Comparison of ENCODE assay signal across 18 cellular contexts in genomic region chr1:55679971-55680370, GRCh38.
A peak's percentile ranks its signal among the peaks of the same experiment; 100 is the strongest.
DNase-seq lines count a peak whose midpoint lies in the region; ATAC-seq and TF ChIP-seq lines count a peak whose summit lies in the region.
"Had no signal": no experiment of that assay in that cellular context is flagged by ENCODE, and none has a peak within 500 bp of the region (broad histone marks: within the 10 kb centered on the region; RNA-seq: fewer than 3 reads in every experiment).

No MANE protein-coding gene starts in this region.

- peak; percentile 63 for DNase-seq in AG04449 (ENCODE audit: low read depth, low spot score)
- DNase-seq in GM03348 (ENCODE audit: low spot score): peak; percentile 47
- no peak for DNase-seq in SK-N-SH
- DNase-seq in fibroblast of gingiva (ENCODE audit: low read depth): peak; percentile 81
- no peak for DNase-seq in NCI-H1930 (lab: John Stamatoyannopoulos, UW)
- DNase-seq in NCI-H526 (lab: John Stamatoyannopoulos, UW): no peak
- no peak for DNase-seq in ecto neural progenitor cell (ENCODE audit: low spot score)
- DNase-seq: 8988T; BE2C; CD8-positive, alpha-beta T cell; DND-41; GF-D8; H7; NCI-H1436 treated with DMSO at 0.1 percent for 48 hours; NCI-H2107; NCI-H226; NCI-H526 treated with DMSO at 0.1 percent for 48 hours had no signal

- no peak overlapping the region for H3K9ac ChIP-seq in SK-N-SH

- no peaks in the 10 kb centered on the region for H3K79me2 ChIP-seq in SK-N-SH (ENCODE audit: insufficient read depth)

- ATAC-seq in GM21825 (IDR thresholded peaks at IDR 0.05; ENCODE audit: unreplicated experiment): no peak
- ATAC-seq: CD8-positive, alpha-beta T cell had no signal

- H3K27ac ChIP-seq in SK-N-SH (ENCODE audit: low read depth in 2 of 2, low read length in 1 of 2): peak overlapping the region; percentile 6 to 64; a peak in 1 of 4 replicates

- no peak for TF ChIP-seq RAD21 in SK-N-SH (IDR thresholded peaks at IDR 0.05; ENCODE audit: low read length)

- H3K9me3 ChIP-seq in SK-N-SH: no peaks in the 10 kb centered on the region
- H3K9me3 ChIP-seq: BE2C had no signal

- no peak overlapping the region for H3K4me2 ChIP-seq in SK-N-SH

- no peak overlapping the region for H2AFZ ChIP-seq in SK-N-SH (ENCODE audit: low read depth)

- peaks cover 0 to 1% of the 10 kb centered on the region in 2 experiments; a peak in 1 of 4 replicates for H3K4me1 ChIP-seq in SK-N-SH (ENCODE audit: control insufficient read depth in 1 of 2, insufficient read depth in 2 of 2, low read depth in 1 of 2, low read length in 1 of 2)
- H3K4me1 ChIP-seq: BE2C had no signal

- TF ChIP-seq EP300 in SK-N-SH (IDR thresholded peaks at IDR 0.05; ENCODE audit: borderline replicate concordance in 1 of 2, low read depth in 1 of 2, low read length in 1 of 2): peak in 1 of 2 experiments; percentile 26; a peak in 1 of 4 replicates

- H3K9me2 ChIP-seq in SK-N-SH: no peaks in the 10 kb centered on the region

- CTCF ChIA-PET in AG04449 (lab: Yijun Ruan, JAX) (interaction anchor here (0.7 kb wide), 1 partner anchor 10 kb away, joined by 3 read pairs; no protein-coding TSS in a partner anchor), SK-N-SH (lab: Yijun Ruan, JAX) (no interaction called here)

- no peak overlapping the region for H3K4me3 ChIP-seq in AG04449 (ENCODE audit: low read depth, low read length)
- H3K4me3 ChIP-seq in SK-N-SH (ENCODE audit: low read depth in 2 of 2, low read length in 1 of 2): no peak overlapping the region

- H3F3A ChIP-seq in SK-N-SH (replicated peaks; ENCODE audit: insufficient read depth): no peaks in the 10 kb centered on the region

- H4K20me1 ChIP-seq in SK-N-SH (ENCODE audit: insufficient read depth): no peaks in the 10 kb centered on the region

- POLR2A ChIA-PET in AG04449 (lab: Yijun Ruan, JAX) (no interaction called here), SK-N-SH (lab: Yijun Ruan, JAX) (no interaction called here)

- TF ChIP-seq CTCF in AG04449 (IDR thresholded peaks at IDR 0.05; ENCODE audit: insufficient read depth, low read length, missing control alignments) (no peak), SK-N-SH (IDR thresholded peaks at IDR 0.05) (no peak)

- no peaks in the 10 kb centered on the region for H3K27me3 ChIP-seq in SK-N-SH (ENCODE audit: insufficient read depth)
- H3K27me3 ChIP-seq: BE2C had no signal

- H3K36me3 ChIP-seq in SK-N-SH (replicated peaks in 1 of 2; ENCODE audit: control insufficient read depth in 1 of 2, insufficient read depth in 2 of 2, low read length in 1 of 2): no peaks in the 10 kb centered on the region
- H3K36me3 ChIP-seq: BE2C had no signal

TF ChIP-seq in SK-N-SH, 30 proteins besides CTCF, POLR2A, EP300 and RAD21:
- TF ChIP-seq NRF1 (IDR thresholded peaks at IDR 0.05; ENCODE audit: low read depth, low read length) (no peak), USF2 (IDR thresholded peaks at IDR 0.05; ENCODE audit: borderline replicate concordance, low read depth, low read length) (no peak), POLR2AphosphoS5 (IDR thresholded peaks at IDR 0.05; ENCODE audit: low read depth, low read length) (no peak), USF1 (IDR thresholded peaks at IDR 0.05; ENCODE audit: borderline replicate concordance, low read depth) (no peak), SIN3A (IDR thresholded peaks at IDR 0.05; ENCODE audit: borderline replicate concordance, low read depth, low read length) (no peak), NFIC (IDR thresholded peaks at IDR 0.05; ENCODE audit: borderline replicate concordance) (no peak), JUND (IDR thresholded peaks at IDR 0.05) (0 out of 2 replicates have a peak, but pooled peaks have one; percentile 16), FOSL2 (IDR thresholded peaks at IDR 0.05; ENCODE audit: borderline replicate concordance, low read depth) (0 out of 2 replicates have a peak, but pooled peaks have one; percentile 7), FOXM1 (IDR thresholded peaks at IDR 0.05; ENCODE audit: low read depth) (no peak), GABPA (IDR thresholded peaks at IDR 0.05; ENCODE audit: low read depth) (no peak)

Comparison
In these comparisons a context has a peak if more than half of its experiments do, and no peak if none do; other contexts are left out.
1. DNase-seq: peak in AG04449 (single experiment), GM03348 (single experiment) and fibroblast of gingiva (single experiment); none in SK-N-SH (single experiment), NCI-H1930 (0 of 2), NCI-H526 (0 of 2) and ecto neural progenitor cell (single experiment).